7 cellular contexts compared by ENCODE assay signal in the genomic region with DNA sequence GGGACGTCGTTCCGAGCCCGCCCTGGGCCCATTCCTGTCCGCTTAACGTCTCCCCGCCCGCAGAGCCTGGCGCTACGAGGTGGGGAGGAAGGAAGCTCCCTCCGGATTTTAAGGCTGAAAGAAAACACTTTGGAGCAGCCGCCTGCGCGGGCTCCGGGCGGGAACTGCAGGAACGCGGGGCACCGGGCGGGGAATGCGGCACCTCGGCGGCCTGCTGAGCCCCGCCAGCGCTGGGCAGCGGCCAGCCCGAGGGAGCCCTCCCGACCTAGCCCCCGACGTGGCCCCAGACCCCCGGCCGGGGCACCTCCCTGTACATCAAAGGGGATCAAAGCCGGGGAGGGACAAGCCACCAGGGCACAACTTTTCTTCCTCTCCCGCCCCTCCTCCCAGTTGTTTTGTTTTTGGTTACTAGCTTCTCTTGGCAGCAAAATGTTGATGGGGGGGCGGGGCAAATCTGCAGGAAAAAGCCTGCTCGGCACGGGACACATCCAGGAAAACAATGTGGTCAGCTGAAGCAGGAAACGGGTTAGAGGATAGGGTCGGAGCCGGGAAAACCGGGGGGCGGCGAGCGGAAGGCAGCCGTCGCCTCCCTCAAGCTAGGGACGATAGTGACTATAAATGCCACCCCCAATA. TPM values are rescaled to one million over a fixed set of nuclear protein-coding genes. Genes with fewer than 3 reads are reported as not detected.
A peak's percentile ranks its signal among the peaks of the same experiment; 100 is the strongest.
DNase-seq lines count a peak whose midpoint lies in the region; ATAC-seq and TF ChIP-seq lines count a peak whose summit lies in the region.
"Not testable (repeated sequence)": the region's sequence is repeated elsewhere in the genome, so short reads cannot be mapped to it uniquely, and the experiment has no call there.

No MANE protein-coding gene starts in this region.

- H3K36me3 ChIP-seq in OCI-LY1 (ENCODE audit: insufficient read depth, low read length); mesendoderm (ENCODE audit: control insufficient read depth, insufficient read depth, low read length): not testable (repeated sequence)

- not testable (repeated sequence) for H3K4ac ChIP-seq in mesendoderm (ENCODE audit: low read depth, low read length)

- not testable (repeated sequence) for H3K9me3 Mint-ChIP-seq in activated CD8-positive, alpha-beta T cell treated with anti-CD3 and anti-CD28 coated beads, Interleukin-2, amount 10 ng/mL, durations not matched to agents 7 days and 5 days (ENCODE audit: insufficient read depth); MCF 10A (ENCODE audit: unreplicated experiment)

- H4K5ac ChIP-seq in mesendoderm (ENCODE audit: low read length), result not testable (repeated sequence)

- H4K20me1 ChIP-seq in OCI-LY1 (ENCODE audit: insufficient read depth, low read length), result not testable (repeated sequence)

- H3K27me3 ChIP-seq in OCI-LY1 (ENCODE audit: insufficient read depth, low read length); mesendoderm (ENCODE audit: insufficient read depth, low read length, poor library complexity): not testable (repeated sequence)

- BruUV-seq in MCF 10A (replicated peaks; lab: Mats Ljungman, UMichigan), result not testable (repeated sequence)

- H3K36me3 Mint-ChIP-seq in activated CD8-positive, alpha-beta T cell treated with anti-CD3 and anti-CD28 coated beads, Interleukin-2, amount 10 ng/mL, durations not matched to agents 7 days and 5 days (ENCODE audit: low read depth); MCF 10A (ENCODE audit: insufficient read depth, unreplicated experiment): not testable (repeated sequence)

- POLR2A ChIA-PET in activated CD8-positive, alpha-beta T cell treated with anti-CD3 and anti-CD28 coated beads, Interleukin-2, amount 10 ng/mL, durations not matched to agents 7 days and 5 days (lab: Charles Lee); MCF 10A (lab: Yijun Ruan, JAX): not testable (repeated sequence)

- not testable (repeated sequence) for H3K18ac ChIP-seq in mesendoderm (ENCODE audit: low read length)

- H3K27ac ChIP-seq in OCI-LY1 (ENCODE audit: low read depth, low read length, poor library complexity, severe bottlenecking); mesendoderm (ENCODE audit: low read depth, low read length): not testable (repeated sequence)

- not testable (repeated sequence) for H3K79me2 ChIP-seq in OCI-LY1 (ENCODE audit: insufficient read depth, low read length); mesendoderm (ENCODE audit: control insufficient read depth, insufficient read depth, low read length)

- not testable (repeated sequence) for H2AFZ ChIP-seq in OCI-LY1 (ENCODE audit: low read length)

- H3K9me2 ChIP-seq in OCI-LY1 (ENCODE audit: low read depth, low read length), result not testable (repeated sequence)

- peak overlapping the region; percentile 79 for H3K27ac Mint-ChIP-seq in activated CD8-positive, alpha-beta T cell treated with anti-CD3 and anti-CD28 coated beads, Interleukin-2, amount 10 ng/mL, durations not matched to agents 7 days and 5 days
- peak overlapping the region; percentile 97 for H3K27ac Mint-ChIP-seq in MCF 10A (ENCODE audit: low read depth, unreplicated experiment)

- ATAC-seq in activated CD8-positive, alpha-beta T cell treated with anti-CD3 and anti-CD28 coated beads, Interleukin-2, amount 10 ng/mL, durations not matched to agents 7 days and 5 days; Right ventricle myocardium superior (ENCODE audit: poor library complexity); sciatic nerve: not testable (repeated sequence)

- DNase-seq in G401 (ENCODE audit: low spot score), result peak; percentile 9
- DNase-seq in activated CD8-positive, alpha-beta T cell treated with anti-CD3 and anti-CD28 coated beads, Interleukin-2, amount 10 ng/mL, durations not matched to agents 7 days and 5 days, result peak; percentile 33
- DNase-seq in MCF 10A (ENCODE audit: unreplicated experiment), result peak; percentile 28
- DNase-seq in Right ventricle myocardium superior, result peak; percentile 84
- DNase-seq in mesendoderm, result peak; percentile 51
- peak; percentile 80 for DNase-seq in sciatic nerve (ENCODE audit: low spot score)

- not testable (repeated sequence) for H3K79me1 ChIP-seq in mesendoderm (ENCODE audit: low read length)

- peak overlapping the region; percentile 40; the same call in 1 of the 2 replicates for H3K4me2 ChIP-seq in OCI-LY1 (ENCODE audit: low read length)
- not testable (repeated sequence) for H3K4me2 ChIP-seq in mesendoderm (ENCODE audit: low read length)

- not testable (repeated sequence) for H3K56ac ChIP-seq in mesendoderm (ENCODE audit: low read length)

- not testable (repeated sequence) for H3F3A ChIP-seq in OCI-LY1 (ENCODE audit: insufficient read depth, low read length)

- H2BK120ac ChIP-seq in mesendoderm (ENCODE audit: low read depth, low read length), result not testable (repeated sequence)

- not testable (repeated sequence) for H3K23ac ChIP-seq in mesendoderm (ENCODE audit: low read length)

- not testable (repeated sequence) for H3K4me1 ChIP-seq in OCI-LY1 (ENCODE audit: insufficient read depth, low read length, severe bottlenecking); mesendoderm (ENCODE audit: control insufficient read depth, low read depth, low read length)

- H3K9me3 ChIP-seq in OCI-LY1 (ENCODE audit: low read length), result not testable (repeated sequence)

- in situ Hi-C loops in G401 (cut with HindIII; ENCODE audit: low sequenced_read_pairs), result not testable (repeated sequence)

- not testable (repeated sequence) for H3K4me1 Mint-ChIP-seq in activated CD8-positive, alpha-beta T cell treated with anti-CD3 and anti-CD28 coated beads, Interleukin-2, amount 10 ng/mL, durations not matched to agents 7 days and 5 days (ENCODE audit: low read depth); MCF 10A (ENCODE audit: insufficient read depth, unreplicated experiment)

- H2BK15ac ChIP-seq in mesendoderm (replicated peaks; ENCODE audit: low read depth), result not testable (repeated sequence)

- CTCF ChIA-PET in activated CD8-positive, alpha-beta T cell treated with anti-CD3 and anti-CD28 coated beads, Interleukin-2, amount 10 ng/mL, durations not matched to agents 7 days and 5 days (lab: Charles Lee); MCF 10A (lab: Yijun Ruan, JAX): not testable (repeated sequence)

- WGBS in mesendoderm (ENCODE audit: extremely low coverage, insufficient coverage, low lambda C conversion rate), result no CpG with 5 or more reads among the region's 47 CpGs

- not testable (repeated sequence) for H2AK5ac ChIP-seq in mesendoderm (ENCODE audit: low read length)

- not testable (repeated sequence) for H3K9ac ChIP-seq in OCI-LY1 (ENCODE audit: low read length); mesendoderm (ENCODE audit: low read length)

- not testable (repeated sequence) for H3K27me3 Mint-ChIP-seq in activated CD8-positive, alpha-beta T cell treated with anti-CD3 and anti-CD28 coated beads, Interleukin-2, amount 10 ng/mL, durations not matched to agents 7 days and 5 days (ENCODE audit: low read depth); MCF 10A (ENCODE audit: insufficient read depth, unreplicated experiment)

- H2BK5ac ChIP-seq in mesendoderm (ENCODE audit: low read length), result not testable (repeated sequence)

- intact Hi-C loops in MCF 10A (cut with micrococcal nuclease); Right ventricle myocardium superior (cut with DNase I); sciatic nerve (cut with DNase I): not testable (repeated sequence)

- peak overlapping the region; percentile 50 for H3K4me3 ChIP-seq in OCI-LY1 (ENCODE audit: low read depth, low read length, poor library complexity, severe bottlenecking)
- H3K4me3 ChIP-seq in mesendoderm (ENCODE audit: low read length), result not testable (repeated sequence)

- not testable (repeated sequence) for H4K8ac ChIP-seq in mesendoderm (ENCODE audit: low read depth, low read length)

- H3K4me3 Mint-ChIP-seq in activated CD8-positive, alpha-beta T cell treated with anti-CD3 and anti-CD28 coated beads, Interleukin-2, amount 10 ng/mL, durations not matched to agents 7 days and 5 days, result peak overlapping the region; percentile 93
- peak overlapping the region; percentile 96 for H3K4me3 Mint-ChIP-seq in MCF 10A (ENCODE audit: unreplicated experiment)

- not testable (repeated sequence) for TF ChIP-seq CTCF in OCI-LY1 (IDR thresholded peaks at IDR 0.05; ENCODE audit: low read length); MCF 10A (IDR thresholded peaks at IDR 0.05; ENCODE audit: unreplicated experiment)

RNA-seq across cellular contexts. Expression of a gene that starts 1.5 kb away (rescaled TPM):
- 8.6 and 17.5 TPM in 2 replicates for total RNA-seq in G401 (2014; rRNA removed; shearing (Covaris generic))
- total RNA-seq in activated CD8-positive, alpha-beta T cell treated with anti-CD3 and anti-CD28 coated beads, Interleukin-2, amount 10 ng/mL, durations not matched to agents 7 days and 5 days, result 10 to 100 TPM; 35.3 to 35.6 TPM
- total RNA-seq in MCF 10A (2022) (50.8 and 56.5 TPM in 2 replicates), Right ventricle myocardium superior (9.9 TPM), sciatic nerve (89.4 TPM)
- 13.1 TPM for polyA plus RNA-seq in mesendoderm (2013, experiment 1 of 2)
- polyA plus RNA-seq in mesendoderm (2013, experiment 2 of 2), result 13.0 TPM

RNA-seq across cellular contexts. Expression of a gene that starts 2.1 kb away (rescaled TPM):
- total RNA-seq in G401 (2014; rRNA removed; shearing (Covaris generic)), result 6.9 and 12.6 TPM in 2 replicates
- 10 to 100 TPM; 14.4 to 16.9 TPM for total RNA-seq in activated CD8-positive, alpha-beta T cell treated with anti-CD3 and anti-CD28 coated beads, Interleukin-2, amount 10 ng/mL, durations not matched to agents 7 days and 5 days
- 11.9 TPM in 2 replicates for total RNA-seq in MCF 10A (2022)
- 0.32 TPM for total RNA-seq in Right ventricle myocardium superior
- polyA plus RNA-seq in mesendoderm (2013, experiment 1 of 2), result 8.2 TPM
- 8.1 TPM for polyA plus RNA-seq in mesendoderm (2013, experiment 2 of 2)
- total RNA-seq in sciatic nerve, result 0.40 TPM

Comparison
In these comparisons a context has a peak if more than half of its experiments do, and no peak if none do; other contexts are left out.
1. DNase-seq: peak in every context shown above with its lines; median percentile 84 in Right ventricle myocardium superior; 80 in sciatic nerve; 51 in mesendoderm; 33 in activated CD8-positive, alpha-beta T cell treated with anti-CD3 and anti-CD28 coated beads, Interleukin-2, amount 10 ng/mL, durations not matched to agents 7 days and 5 days; 28 in MCF 10A; 9 in G401.